9 cellular contexts compared by ENCODE assay signal in genomic region chr6:134169881-134170486, GRCh38.
DNase-seq lines count a peak whose midpoint lies in the region; ATAC-seq and TF ChIP-seq lines count a peak whose summit lies in the region.
"Had no signal": no experiment of that assay in that cellular context is flagged by ENCODE, and none has a peak within 500 bp of the region (broad histone marks: within the 10 kb centered on the region; RNA-seq: fewer than 3 reads in every experiment).

No MANE protein-coding gene starts in this region.

- DNase-seq in CD4-positive, CD25-positive, alpha-beta regulatory T cell = no peak
- DNase-seq in WERI-Rb-1 (no peak), fibroblast of villous mesenchyme (ENCODE audit: low read depth) (peak; percentile 50), renal cortical epithelial cell (ENCODE audit: low read depth) (peak; percentile 4), globus pallidus (ENCODE audit: low spot score) (no peak), DMS114 treated with DMSO at 0.1 percent for 48 hours (lab: John Stamatoyannopoulos, UW; ENCODE audit: unreplicated experiment) (no peak), midbrain (lab: John Stamatoyannopoulos, UW) (no peak), dedifferentiated amniotic fluid mesenchymal stem cell (ENCODE audit: extremely low spot score) (no peak)
- DNase-seq: NCI-H2029 treated with DMSO at 0.1 percent for 48 hours had no signal

- peaks cover 54% of the 10 kb centered on the region for H3K36me3 Mint-ChIP-seq in CD4-positive, CD25-positive, alpha-beta regulatory T cell

- H3K27ac Mint-ChIP-seq in CD4-positive, CD25-positive, alpha-beta regulatory T cell = peak overlapping the region in 2 of 3 donors; percentile 64 to 74

- TF ChIP-seq CTCF in WERI-Rb-1 (IDR thresholded peaks at IDR 0.05; ENCODE audit: low read depth, low read length) (no peak), fibroblast of villous mesenchyme (IDR thresholded peaks at IDR 0.05; ENCODE audit: insufficient read depth, low read depth, low read length) (no peak)

- H3K4me3 Mint-ChIP-seq in CD4-positive, CD25-positive, alpha-beta regulatory T cell = peak overlapping the region in 2 of 4 donors; percentile 20 to 54

- peaks cover 44% of the 10 kb centered on the region for H3K36me3 ChIP-seq in CD4-positive, CD25-positive, alpha-beta regulatory T cell (ENCODE audit: control insufficient read depth, insufficient read depth, low read length)
- H3K36me3 ChIP-seq in WERI-Rb-1 = peaks cover 5% of the 10 kb centered on the region; the same call in 1 of the 2 replicates

- H3K27me3 Mint-ChIP-seq in CD4-positive, CD25-positive, alpha-beta regulatory T cell = peaks cover 4% of the 10 kb centered on the region

- peak overlapping the region; percentile 38 for H3K4me3 ChIP-seq in CD4-positive, CD25-positive, alpha-beta regulatory T cell (ENCODE audit: low read depth, low read length)
- H3K4me3 ChIP-seq in WERI-Rb-1 (ENCODE audit: low read depth, low read length) = peak overlapping the region; percentile 18
- H3K4me3 ChIP-seq in fibroblast of villous mesenchyme (ENCODE audit: low read depth, low read length) = peak overlapping the region; percentile 98

- no peaks in the 10 kb centered on the region for H3K27me3 ChIP-seq in CD4-positive, CD25-positive, alpha-beta regulatory T cell (ENCODE audit: control insufficient read depth, insufficient read depth, low read length)
- H3K27me3 ChIP-seq in WERI-Rb-1 (ENCODE audit: insufficient read depth, low read depth, severe bottlenecking) = no peaks in the 10 kb centered on the region

- H3K27ac ChIP-seq in CD4-positive, CD25-positive, alpha-beta regulatory T cell (ENCODE audit: insufficient read depth, low read length, poor library complexity, severe bottlenecking) = no peak overlapping the region
- H3K27ac ChIP-seq in WERI-Rb-1 = peak overlapping the region; percentile 39

- H3K9me3 ChIP-seq in CD4-positive, CD25-positive, alpha-beta regulatory T cell (ENCODE audit: control insufficient read depth in 2 of 2, low read length in 2 of 2) = no peaks in the 10 kb centered on the region
- H3K9me3 ChIP-seq in WERI-Rb-1 (ENCODE audit: severe bottlenecking) = no peaks in the 10 kb centered on the region

- no peaks in the 10 kb centered on the region for H3K9me3 Mint-ChIP-seq in CD4-positive, CD25-positive, alpha-beta regulatory T cell

- H3K4me1 Mint-ChIP-seq in CD4-positive, CD25-positive, alpha-beta regulatory T cell = peaks cover 6 to 51% (median 40%) of the 10 kb centered on the region in 4 donors

- ATAC-seq in CD4-positive, CD25-positive, alpha-beta regulatory T cell (ENCODE audit: low read depth in 2 of 2) = no peak

- peaks cover 38% of the 10 kb centered on the region for H3K4me1 ChIP-seq in CD4-positive, CD25-positive, alpha-beta regulatory T cell (ENCODE audit: control insufficient read depth, insufficient read depth, low read length, poor library complexity, severe bottlenecking)

Comparison
In these comparisons a context has a peak if more than half of its experiments do, and no peak if none do; other contexts are left out.
1. DNase-seq: peak in fibroblast of villous mesenchyme (single experiment) and renal cortical epithelial cell (single experiment); none in CD4-positive, CD25-positive, alpha-beta regulatory T cell (0 of 3), WERI-Rb-1 (single experiment), globus pallidus (single experiment), DMS114 treated with DMSO at 0.1 percent for 48 hours (single experiment), midbrain (single experiment) and dedifferentiated amniotic fluid mesenchymal stem cell (single experiment).
2. H3K4me3 ChIP-seq: peak in every context shown above with its lines; median percentile 98 in fibroblast of villous mesenchyme; 38 in CD4-positive, CD25-positive, alpha-beta regulatory T cell; 18 in WERI-Rb-1.